ENCODE assay signal across 1 cellular context in the genomic region with DNA sequence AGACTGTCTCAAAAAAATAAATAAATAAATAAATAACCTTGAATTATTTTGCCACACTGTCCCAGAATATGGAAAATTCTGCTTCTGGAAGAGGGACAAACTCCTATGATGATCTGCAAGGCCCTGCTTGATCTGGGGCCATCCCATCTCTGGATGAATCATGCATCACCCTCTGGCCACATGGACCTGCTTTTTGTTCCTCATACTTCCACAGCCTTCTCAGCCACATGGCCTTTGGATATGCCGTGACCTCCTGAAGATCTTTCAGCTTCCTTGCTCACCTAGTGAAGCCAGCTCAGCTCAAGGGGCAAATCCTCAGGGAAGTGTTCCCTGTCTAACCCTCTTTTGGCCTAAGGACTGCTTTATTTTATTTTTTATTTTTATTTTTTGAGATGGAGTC.
TF ChIP-seq lines count a peak whose summit lies in the region.

No MANE protein-coding gene starts in this region.

TF ChIP-seq in K562, 482 proteins besides CTCF, POLR2A, EP300 and RAD21:
- TF ChIP-seq FOSL1 (tag; conservative IDR thresholded peaks at IDR 0.05) (peak; percentile 45), WHSC1 (IDR thresholded peaks at IDR 0.05; ENCODE audit: low read length) (no peak), NR4A1 (CRISPR knock-in tag; IDR thresholded peaks at IDR 0.05) (no peak), NR4A1 (tag; IDR thresholded peaks at IDR 0.05) (no peak), MYC (IDR thresholded peaks at IDR 0.05; ENCODE audit: low read depth, low read length) (peak; percentile 76), MYC (CRISPR knock-in tag; IDR thresholded peaks at IDR 0.05; ENCODE audit: borderline replicate concordance, low read depth) (no peak), BDP1 (IDR thresholded peaks at IDR 0.05; ENCODE audit: insufficient read depth, insufficient read length) (no peak), KDM4B (IDR thresholded peaks at IDR 0.05; ENCODE audit: borderline replicate concordance in 2 of 2, low read depth in 1 of 2) (no peak), L3MBTL2 (IDR thresholded peaks at IDR 0.05) (peak; percentile 52; the same call in 1 of the 2 replicates), ZNF695 (CRISPR knock-in tag; IDR thresholded peaks at IDR 0.05) (no peak), ZBED1 (IDR thresholded peaks at IDR 0.05) (no peak), TSC22D4 (tag; IDR thresholded peaks at IDR 0.05) (no peak), HDAC3 (IDR thresholded peaks at IDR 0.05; ENCODE audit: borderline replicate concordance, partially characterized antibody) (no peak), FIP1L1 (IDR thresholded peaks at IDR 0.05; ENCODE audit: low read depth, low read length, poor library complexity, severe bottlenecking) (no peak)
- TF ChIP-seq, protein P1, sequence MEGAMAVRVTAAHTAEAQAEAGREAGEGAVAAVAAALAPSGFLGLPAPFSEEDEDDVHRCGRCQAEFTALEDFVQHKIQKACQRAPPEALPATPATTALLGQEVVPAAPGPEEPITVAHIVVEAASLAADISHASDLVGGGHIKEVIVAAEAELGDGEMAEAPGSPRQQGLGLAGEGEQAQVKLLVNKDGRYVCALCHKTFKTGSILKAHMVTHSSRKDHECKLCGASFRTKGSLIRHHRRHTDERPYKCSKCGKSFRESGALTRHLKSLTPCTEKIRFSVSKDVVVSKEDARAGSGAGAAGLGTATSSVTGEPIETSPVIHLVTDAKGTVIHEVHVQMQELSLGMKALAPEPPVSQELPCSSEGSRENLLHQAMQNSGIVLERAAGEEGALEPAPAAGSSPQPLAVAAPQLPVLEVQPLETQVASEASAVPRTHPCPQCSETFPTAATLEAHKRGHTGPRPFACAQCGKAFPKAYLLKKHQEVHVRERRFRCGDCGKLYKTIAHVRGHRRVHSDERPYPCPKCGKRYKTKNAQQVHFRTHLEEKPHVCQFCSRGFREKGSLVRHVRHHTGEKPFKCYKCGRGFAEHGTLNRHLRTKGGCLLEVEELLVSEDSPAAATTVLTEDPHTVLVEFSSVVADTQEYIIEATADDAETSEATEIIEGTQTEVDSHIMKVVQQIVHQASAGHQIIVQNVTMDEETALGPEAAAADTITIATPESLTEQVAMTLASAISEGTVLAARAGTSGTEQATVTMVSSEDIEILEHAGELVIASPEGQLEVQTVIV (CRISPR knock-in tag; IDR thresholded peaks at IDR 0.05; ENCODE audit: borderline replicate concordance): no peak
- TF ChIP-seq, protein P2, sequence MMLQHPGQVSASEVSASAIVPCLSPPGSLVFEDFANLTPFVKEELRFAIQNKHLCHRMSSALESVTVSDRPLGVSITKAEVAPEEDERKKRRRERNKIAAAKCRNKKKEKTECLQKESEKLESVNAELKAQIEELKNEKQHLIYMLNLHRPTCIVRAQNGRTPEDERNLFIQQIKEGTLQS (IDR thresholded peaks at IDR 0.05): 0 out of 2 replicates have a peak, but pooled peaks have one; percentile 9
- TF ChIP-seq, protein P2 (CRISPR knock-in tag; conservative IDR thresholded peaks at IDR 0.05): no peak
- TF ChIP-seq, protein P3, sequence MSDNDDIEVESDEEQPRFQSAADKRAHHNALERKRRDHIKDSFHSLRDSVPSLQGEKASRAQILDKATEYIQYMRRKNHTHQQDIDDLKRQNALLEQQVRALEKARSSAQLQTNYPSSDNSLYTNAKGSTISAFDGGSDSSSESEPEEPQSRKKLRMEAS (CRISPR knock-in tag; IDR thresholded peaks at IDR 0.05): peak; percentile 51
- TF ChIP-seq, protein P4, sequence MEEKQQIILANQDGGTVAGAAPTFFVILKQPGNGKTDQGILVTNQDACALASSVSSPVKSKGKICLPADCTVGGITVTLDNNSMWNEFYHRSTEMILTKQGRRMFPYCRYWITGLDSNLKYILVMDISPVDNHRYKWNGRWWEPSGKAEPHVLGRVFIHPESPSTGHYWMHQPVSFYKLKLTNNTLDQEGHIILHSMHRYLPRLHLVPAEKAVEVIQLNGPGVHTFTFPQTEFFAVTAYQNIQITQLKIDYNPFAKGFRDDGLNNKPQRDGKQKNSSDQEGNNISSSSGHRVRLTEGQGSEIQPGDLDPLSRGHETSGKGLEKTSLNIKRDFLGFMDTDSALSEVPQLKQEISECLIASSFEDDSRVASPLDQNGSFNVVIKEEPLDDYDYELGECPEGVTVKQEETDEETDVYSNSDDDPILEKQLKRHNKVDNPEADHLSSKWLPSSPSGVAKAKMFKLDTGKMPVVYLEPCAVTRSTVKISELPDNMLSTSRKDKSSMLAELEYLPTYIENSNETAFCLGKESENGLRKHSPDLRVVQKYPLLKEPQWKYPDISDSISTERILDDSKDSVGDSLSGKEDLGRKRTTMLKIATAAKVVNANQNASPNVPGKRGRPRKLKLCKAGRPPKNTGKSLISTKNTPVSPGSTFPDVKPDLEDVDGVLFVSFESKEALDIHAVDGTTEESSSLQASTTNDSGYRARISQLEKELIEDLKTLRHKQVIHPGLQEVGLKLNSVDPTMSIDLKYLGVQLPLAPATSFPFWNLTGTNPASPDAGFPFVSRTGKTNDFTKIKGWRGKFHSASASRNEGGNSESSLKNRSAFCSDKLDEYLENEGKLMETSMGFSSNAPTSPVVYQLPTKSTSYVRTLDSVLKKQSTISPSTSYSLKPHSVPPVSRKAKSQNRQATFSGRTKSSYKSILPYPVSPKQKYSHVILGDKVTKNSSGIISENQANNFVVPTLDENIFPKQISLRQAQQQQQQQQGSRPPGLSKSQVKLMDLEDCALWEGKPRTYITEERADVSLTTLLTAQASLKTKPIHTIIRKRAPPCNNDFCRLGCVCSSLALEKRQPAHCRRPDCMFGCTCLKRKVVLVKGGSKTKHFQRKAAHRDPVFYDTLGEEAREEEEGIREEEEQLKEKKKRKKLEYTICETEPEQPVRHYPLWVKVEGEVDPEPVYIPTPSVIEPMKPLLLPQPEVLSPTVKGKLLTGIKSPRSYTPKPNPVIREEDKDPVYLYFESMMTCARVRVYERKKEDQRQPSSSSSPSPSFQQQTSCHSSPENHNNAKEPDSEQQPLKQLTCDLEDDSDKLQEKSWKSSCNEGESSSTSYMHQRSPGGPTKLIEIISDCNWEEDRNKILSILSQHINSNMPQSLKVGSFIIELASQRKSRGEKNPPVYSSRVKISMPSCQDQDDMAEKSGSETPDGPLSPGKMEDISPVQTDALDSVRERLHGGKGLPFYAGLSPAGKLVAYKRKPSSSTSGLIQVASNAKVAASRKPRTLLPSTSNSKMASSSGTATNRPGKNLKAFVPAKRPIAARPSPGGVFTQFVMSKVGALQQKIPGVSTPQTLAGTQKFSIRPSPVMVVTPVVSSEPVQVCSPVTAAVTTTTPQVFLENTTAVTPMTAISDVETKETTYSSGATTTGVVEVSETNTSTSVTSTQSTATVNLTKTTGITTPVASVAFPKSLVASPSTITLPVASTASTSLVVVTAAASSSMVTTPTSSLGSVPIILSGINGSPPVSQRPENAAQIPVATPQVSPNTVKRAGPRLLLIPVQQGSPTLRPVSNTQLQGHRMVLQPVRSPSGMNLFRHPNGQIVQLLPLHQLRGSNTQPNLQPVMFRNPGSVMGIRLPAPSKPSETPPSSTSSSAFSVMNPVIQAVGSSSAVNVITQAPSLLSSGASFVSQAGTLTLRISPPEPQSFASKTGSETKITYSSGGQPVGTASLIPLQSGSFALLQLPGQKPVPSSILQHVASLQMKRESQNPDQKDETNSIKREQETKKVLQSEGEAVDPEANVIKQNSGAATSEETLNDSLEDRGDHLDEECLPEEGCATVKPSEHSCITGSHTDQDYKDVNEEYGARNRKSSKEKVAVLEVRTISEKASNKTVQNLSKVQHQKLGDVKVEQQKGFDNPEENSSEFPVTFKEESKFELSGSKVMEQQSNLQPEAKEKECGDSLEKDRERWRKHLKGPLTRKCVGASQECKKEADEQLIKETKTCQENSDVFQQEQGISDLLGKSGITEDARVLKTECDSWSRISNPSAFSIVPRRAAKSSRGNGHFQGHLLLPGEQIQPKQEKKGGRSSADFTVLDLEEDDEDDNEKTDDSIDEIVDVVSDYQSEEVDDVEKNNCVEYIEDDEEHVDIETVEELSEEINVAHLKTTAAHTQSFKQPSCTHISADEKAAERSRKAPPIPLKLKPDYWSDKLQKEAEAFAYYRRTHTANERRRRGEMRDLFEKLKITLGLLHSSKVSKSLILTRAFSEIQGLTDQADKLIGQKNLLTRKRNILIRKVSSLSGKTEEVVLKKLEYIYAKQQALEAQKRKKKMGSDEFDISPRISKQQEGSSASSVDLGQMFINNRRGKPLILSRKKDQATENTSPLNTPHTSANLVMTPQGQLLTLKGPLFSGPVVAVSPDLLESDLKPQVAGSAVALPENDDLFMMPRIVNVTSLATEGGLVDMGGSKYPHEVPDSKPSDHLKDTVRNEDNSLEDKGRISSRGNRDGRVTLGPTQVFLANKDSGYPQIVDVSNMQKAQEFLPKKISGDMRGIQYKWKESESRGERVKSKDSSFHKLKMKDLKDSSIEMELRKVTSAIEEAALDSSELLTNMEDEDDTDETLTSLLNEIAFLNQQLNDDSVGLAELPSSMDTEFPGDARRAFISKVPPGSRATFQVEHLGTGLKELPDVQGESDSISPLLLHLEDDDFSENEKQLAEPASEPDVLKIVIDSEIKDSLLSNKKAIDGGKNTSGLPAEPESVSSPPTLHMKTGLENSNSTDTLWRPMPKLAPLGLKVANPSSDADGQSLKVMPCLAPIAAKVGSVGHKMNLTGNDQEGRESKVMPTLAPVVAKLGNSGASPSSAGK (IDR thresholded peaks at IDR 0.05): 0 out of 2 replicates have a peak, but pooled peaks have one; percentile 26
